ENCODE assay signal across 21 cellular contexts in the genomic region with DNA sequence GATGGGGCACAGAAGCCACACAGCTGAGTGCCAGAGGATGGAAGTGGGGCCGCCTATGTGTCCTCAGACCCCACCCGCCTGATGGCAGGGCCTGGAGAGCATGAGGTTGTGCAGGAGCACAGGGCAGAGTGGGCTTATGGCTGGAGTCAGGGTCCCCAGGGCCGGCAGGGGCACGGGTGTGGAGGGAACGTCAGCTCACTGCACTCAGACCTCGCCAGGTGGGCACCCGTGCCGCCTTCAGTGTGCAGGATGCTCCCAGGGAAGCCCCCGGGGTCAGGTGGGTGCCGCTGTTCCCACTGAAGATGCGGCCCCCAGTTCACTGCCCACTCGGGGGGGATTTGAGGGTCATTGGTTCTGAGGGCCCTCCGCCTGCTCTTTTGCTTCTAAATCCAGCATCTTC. TPM values are rescaled to one million over a fixed set of nuclear protein-coding genes. Genes with fewer than 3 reads are reported as not detected.
DNase-seq lines count a peak whose midpoint lies in the region; ATAC-seq, FAIRE-seq and TF ChIP-seq lines count a peak whose summit lies in the region.
"Had no signal": no experiment of that assay in that cellular context is flagged by ENCODE, and none has a peak within 500 bp of the region (broad histone marks: within the 10 kb centered on the region; RNA-seq: fewer than 3 reads in every experiment).

No MANE protein-coding gene starts in this region.

- H4K8ac ChIP-seq in IMR-90 (ENCODE audit: low read depth in 2 of 2, low read length in 2 of 2), result no peak overlapping the region

- H2AFZ ChIP-seq in HepG2 (ENCODE audit: low read length), result no peak overlapping the region
- H2AFZ ChIP-seq in IMR-90 (replicated peaks; ENCODE audit: low read length, poor library complexity), result no peak overlapping the region
- H2AFZ ChIP-seq: GM23338 had no signal

- no peak overlapping the region for H3K4ac ChIP-seq in IMR-90 (ENCODE audit: low read depth, low read length)

- no peaks in the 10 kb centered on the region for H3K9me3 Mint-ChIP-seq in stimulated activated naive B cell treated with anti-CD40 and anti-IgM and Interleukin-4, amounts not matched to agents 10 μg/mL and 1 μg/mL and 100 μg/mL, for 72 hours
- H3K9me3 Mint-ChIP-seq: CD4-positive, alpha-beta T cell; CD8-positive, alpha-beta memory T cell; GM23338; H9 had no signal

- peaks cover 28 to 79% of the 10 kb centered on the region in 2 donors for H3K27me3 Mint-ChIP-seq in stimulated activated naive B cell treated with anti-CD40 and anti-IgM and Interleukin-4, amounts not matched to agents 10 μg/mL and 1 μg/mL and 100 μg/mL, for 72 hours

- no peak for TF ChIP-seq EP300 in HepG2 (IDR thresholded peaks at IDR 0.05; ENCODE audit: low read depth in 2 of 2, low read length in 2 of 2)
- TF ChIP-seq EP300 in HepG2 (CRISPR knock-in tag; IDR thresholded peaks at IDR 0.05; ENCODE audit: borderline replicate concordance), result no peak

- H3K79me1 ChIP-seq in IMR-90 (ENCODE audit: low read depth in 1 of 2, low read length in 2 of 2), result peaks cover 3% of the 10 kb centered on the region in 2 experiments; a peak in 2 of 4 replicates

- TF ChIP-seq RAD21 in HepG2 (CRISPR knock-in tag; IDR thresholded peaks at IDR 0.05) (no peak), IMR-90 (IDR thresholded peaks at IDR 0.05; ENCODE audit: low read length) (no peak)

- H4K20me1 ChIP-seq in HepG2 (ENCODE audit: insufficient read depth, low read length) (no peaks in the 10 kb centered on the region), IMR-90 (ENCODE audit: insufficient read depth, low read length) (no peaks in the 10 kb centered on the region; the same call in 1 of the 2 replicates)

- peaks cover 57 to 61% of the 10 kb centered on the region in 2 donors for H3K36me3 Mint-ChIP-seq in stimulated activated naive B cell treated with anti-CD40 and anti-IgM and Interleukin-4, amounts not matched to agents 10 μg/mL and 1 μg/mL and 100 μg/mL, for 72 hours
- H3K36me3 Mint-ChIP-seq: CD8-positive, alpha-beta memory T cell had no signal

- no peaks in the 10 kb centered on the region; a peak in 1 of 5 replicates for H3K36me3 ChIP-seq in HepG2 (replicated peaks in 1 of 2; ENCODE audit: control insufficient read depth in 1 of 2, insufficient read depth in 2 of 2, low read length in 2 of 2)
- no peaks in the 10 kb centered on the region for H3K36me3 ChIP-seq in right lobe of liver
- H3K36me3 ChIP-seq in IMR-90 (ENCODE audit: control insufficient read depth, insufficient read depth, low read length), result no peaks in the 10 kb centered on the region

- no peak overlapping the region for H2BK20ac ChIP-seq in IMR-90 (ENCODE audit: low read depth, low read length)

- DNase-seq in HepG2 (ENCODE audit: low spot score) (no peak), right lobe of liver (no peak), IMR-90 (no peak), NCI-H1105 treated with DMSO at 0.1 percent for 48 hours (lab: John Stamatoyannopoulos, UW) (no peak), NCI-H524 treated with DMSO at 0.1 percent for 48 hours (lab: John Stamatoyannopoulos, UW) (no peak)
- no peak for DNase-seq in stimulated activated naive B cell treated with anti-CD40 and anti-IgM and Interleukin-4, amounts not matched to agents 10 μg/mL and 1 μg/mL and 100 μg/mL, for 72 hours
- DNase-seq: CD4-positive, alpha-beta T cell; CD8-positive, alpha-beta memory T cell; DMS 273 treated with DMSO at 0.1 percent for 48 hours; DMS79; EL; GDM1; H9 had no signal

- no peak overlapping the region for H3K18ac ChIP-seq in IMR-90 (ENCODE audit: low read depth, low read length)

- no peak for TF ChIP-seq CTCF in HepG2 (CRISPR knock-in tag; IDR thresholded peaks at IDR 0.05)
- TF ChIP-seq CTCF in right lobe of liver (IDR thresholded peaks at IDR 0.05), result no peak
- TF ChIP-seq CTCF in IMR-90 (conservative IDR thresholded peaks at IDR 0.05; ENCODE audit: low read depth, low read length), result no peak

- no peak overlapping the region for H2BK120ac ChIP-seq in IMR-90 (ENCODE audit: low read depth, low read length)

- peak overlapping the region; percentile 60 to 70 for H3K4me3 Mint-ChIP-seq in stimulated activated naive B cell treated with anti-CD40 and anti-IgM and Interleukin-4, amounts not matched to agents 10 μg/mL and 1 μg/mL and 100 μg/mL, for 72 hours
- H3K4me3 Mint-ChIP-seq: CD4-positive, alpha-beta T cell; CD8-positive, alpha-beta memory T cell; GM23338 had no signal

- H4K91ac ChIP-seq in IMR-90 (ENCODE audit: insufficient read depth, low read depth, low read length), result no peak overlapping the region

- CTCF ChIA-PET in HepG2 (lab: Yijun Ruan, JAX; ENCODE audit: low intra/inter-chr PET ratio, low total read pairs), result no interaction called here
- CTCF ChIA-PET in IMR-90 (lab: Yijun Ruan, JAX), result no interaction called here

- H2BK15ac ChIP-seq in IMR-90 (ENCODE audit: low read depth, low read length), result no peak overlapping the region

- dilution Hi-C loops in IMR-90 (cut with HindIII; ENCODE audit: low sequenced_read_pairs, unreplicated experiment), result no loop called here

- WGBS in HepG2 (ENCODE audit: low lambda C conversion rate), result no CpG with 5 or more reads among the region's 13 CpGs
- WGBS in right lobe of liver (ENCODE audit: insufficient coverage, low coverage, low lambda C conversion rate, missing lambda C conversion rate), result no CpG with 5 or more reads among the region's 13 CpGs
- 89% methylated on average over 11 of the region's 13 CpGs; no CpG with 5 or more reads in 1 of the 2 experiments for WGBS in IMR-90 (ENCODE audit: extremely low coverage in 2 of 2, insufficient read length in 1 of 2), 2 experiments

- no peak overlapping the region for H2AK5ac ChIP-seq in IMR-90 (ENCODE audit: low read depth, low read length)

- no peak for TF ChIP-seq POLR2A in HepG2 (IDR thresholded peaks at IDR 0.05; ENCODE audit: insufficient read depth in 1 of 2, low read depth in 2 of 2, low read length in 2 of 2)
- no peak for TF ChIP-seq POLR2A in right lobe of liver (IDR thresholded peaks at IDR 0.05)
- TF ChIP-seq POLR2A in IMR-90 (IDR thresholded peaks at IDR 0.05; ENCODE audit: low read depth, low read length), result no peak
- 0 out of 2 replicates have a peak, but pooled peaks have one; percentile 15 for TF ChIP-seq POLR2A in Raji (IDR thresholded peaks at IDR 0.05; ENCODE audit: insufficient read depth, low read depth, low read length)

- intact Hi-C loops in HepG2 (cut with micrococcal nuclease; ENCODE audit: unreplicated experiment) (no loop called here), right lobe of liver (cut with DNase I) (no loop called here), IMR-90 (cut with micrococcal nuclease) (loop anchor here (10.0 kb wide), 1 partner anchor 427 kb away; no protein-coding TSS in a partner anchor)

- H3K27ac Mint-ChIP-seq in stimulated activated naive B cell treated with anti-CD40 and anti-IgM and Interleukin-4, amounts not matched to agents 10 μg/mL and 1 μg/mL and 100 μg/mL, for 72 hours, result peak overlapping the region; percentile 93
- H3K27ac Mint-ChIP-seq: CD14-positive monocyte; CD4-positive, alpha-beta T cell; CD8-positive, alpha-beta memory T cell; GM23338; H9 had no signal

- no peak overlapping the region for H3K9ac ChIP-seq in HepG2 (ENCODE audit: insufficient read depth, low read depth, low read length)
- no peak overlapping the region for H3K9ac ChIP-seq in IMR-90 (ENCODE audit: low read depth, low read length)

- ATAC-seq in HepG2, result no peak
- no peak for ATAC-seq in right lobe of liver
- no peak for ATAC-seq in IMR-90 (ENCODE audit: low read depth)
- ATAC-seq in stimulated activated naive B cell treated with anti-CD40 and anti-IgM and Interleukin-4, amounts not matched to agents 10 μg/mL and 1 μg/mL and 100 μg/mL, for 72 hours (replicated peaks), result no peak
- ATAC-seq in GM18498 (IDR thresholded peaks at IDR 0.05; ENCODE audit: unreplicated experiment), result no peak
- ATAC-seq: GM12878, GM23338, HCT116 had no signal

- H3K27me3 ChIP-seq in HepG2 (ENCODE audit: control insufficient read depth in 1 of 2, insufficient read depth in 2 of 2, low read length in 2 of 2) (peaks cover 19 to 77% of the 10 kb centered on the region in 2 experiments), right lobe of liver (no peaks in the 10 kb centered on the region), IMR-90 (ENCODE audit: control insufficient read depth, insufficient read depth, low read length) (no peaks in the 10 kb centered on the region)

- POLR2A ChIA-PET in HepG2 (lab: Yijun Ruan, JAX), result no interaction called here
- POLR2A ChIA-PET in IMR-90 (lab: Charles Lee; ENCODE audit: unreplicated experiment), result interaction anchor here (0.5 kb wide), 1 partner anchor 50 kb away, joined by 3 read pairs; no protein-coding TSS in a partner anchor

- H3K9me1 ChIP-seq in IMR-90 (ENCODE audit: insufficient read depth, low read length), result no peaks in the 10 kb centered on the region

- H3K9me3 ChIP-seq in HepG2 (ENCODE audit: low read length) (no peaks in the 10 kb centered on the region), right lobe of liver (no peaks in the 10 kb centered on the region), IMR-90 (ENCODE audit: control insufficient read depth, insufficient read depth, low read length) (no peaks in the 10 kb centered on the region)

- in situ Hi-C loops in HepG2 (cut with HindIII; ENCODE audit: extremely low pct_ligation_motif_present, low pct_unique_long_range_greater_than_20kb), result no loop called here
- in situ Hi-C loops in IMR-90 (cut with MboI; ENCODE audit: low sequenced_read_pairs), result no loop called here

- H3K27ac ChIP-seq in HepG2 (ENCODE audit: extremely low read length, insufficient read depth, low read length) (no peak overlapping the region), right lobe of liver (no peak overlapping the region), IMR-90 (ENCODE audit: insufficient read depth, low read length) (no peak overlapping the region)

- peak overlapping the region; percentile 28 for H2AK9ac ChIP-seq in IMR-90 (replicated peaks; ENCODE audit: low read depth, low read length, poor library complexity)

- H4K5ac ChIP-seq in IMR-90 (ENCODE audit: low read depth, low read length), result no peak overlapping the region

- H3K79me2 ChIP-seq in HepG2 (ENCODE audit: insufficient read depth, low read length), result no peaks in the 10 kb centered on the region

- H3K4me1 ChIP-seq in HepG2 (ENCODE audit: insufficient read depth, low read length), result peaks cover 15% of the 10 kb centered on the region
- H3K4me1 ChIP-seq in right lobe of liver, result peaks cover 0 to 11% (median 2%) of the 10 kb centered on the region in 4 donors
- H3K4me1 ChIP-seq in IMR-90 (ENCODE audit: control insufficient read depth, insufficient read depth, low read length), result peaks cover 2% of the 10 kb centered on the region; the same call in 1 of the 2 replicates

- H3K14ac ChIP-seq in IMR-90 (replicated peaks; ENCODE audit: low read depth, low read length), result no peak overlapping the region

- no peak for FAIRE-seq in HepG2 (lab: Jason Lieb, UNC)
- FAIRE-seq: D721Med, GM12878, GM18507 had no signal

- H3K23ac ChIP-seq in IMR-90 (ENCODE audit: low read depth, low read length), result no peak overlapping the region

- H3K4me2 ChIP-seq in HepG2 (ENCODE audit: low read depth, low read length) (no peak overlapping the region), IMR-90 (ENCODE audit: low read depth, low read length) (no peak overlapping the region)
- H3K4me2 ChIP-seq: GM23338 had no signal

- BruUV-seq in HepG2 (replicated peaks; lab: Mats Ljungman, UMichigan) (no TSS peak), IMR-90 (replicated peaks; lab: Mats Ljungman, UMichigan) (no TSS peak)

- H3K4me1 Mint-ChIP-seq in stimulated activated naive B cell treated with anti-CD40 and anti-IgM and Interleukin-4, amounts not matched to agents 10 μg/mL and 1 μg/mL and 100 μg/mL, for 72 hours, result peaks cover 26 to 61% of the 10 kb centered on the region in 2 donors

- H3K56ac ChIP-seq in IMR-90 (ENCODE audit: extremely low read depth, insufficient read depth, low read length), result no peak overlapping the region

- no peak overlapping the region for H2BK5ac ChIP-seq in IMR-90 (ENCODE audit: low read depth, low read length, poor library complexity, severe bottlenecking)

- no peak overlapping the region for H3K4me3 ChIP-seq in HepG2 (replicated peaks in 1 of 3; ENCODE audit: insufficient read depth in 1 of 3, low read depth in 2 of 3, low read length in 3 of 3)
- H3K4me3 ChIP-seq in right lobe of liver, result no peak overlapping the region
- no peak overlapping the region for H3K4me3 ChIP-seq in IMR-90 (ENCODE audit: insufficient read depth, low read depth, low read length)
- H3K4me3 ChIP-seq: GM12878, GM23338 had no signal

RNA-seq across cellular contexts. Expression of a gene that starts 34.9 kb away (rescaled TPM):
- 16.0 and 20.5 TPM in 2 replicates for total RNA-seq in HepG2 (2016; rRNA removed; fragmentation: Illumina TruSeq; extraction: Trizol)
- 7.2 and 7.9 TPM in 2 replicates for total RNA-seq in HepG2 (2016; cell fraction: cytosol; rRNA removed; fragmentation: Illumina TruSeq; extraction: Trizol; ENCODE audit: low read depth)
- total RNA-seq in HepG2 (2016; cell fraction: insoluble cytoplasmic fraction; rRNA removed; fragmentation: Illumina TruSeq; extraction: Trizol), result 14.6 and 19.5 TPM in 2 replicates
- 13.8 and 14.1 TPM in 2 replicates for total RNA-seq in HepG2 (2016; cell fraction: membrane; rRNA removed; fragmentation: Illumina TruSeq; extraction: Trizol)
- total RNA-seq in HepG2 (2016; cell fraction: nucleus; rRNA removed; fragmentation: Illumina TruSeq; extraction: Trizol), result 11.2 and 13.3 TPM in 2 replicates
- polyA plus RNA-seq in HepG2 (2011; rRNA removed), result 9.2 and 11.8 TPM in 2 replicates
- 6.8 and 8.3 TPM in 2 replicates for polyA plus RNA-seq in HepG2 (2011; cell fraction: cytosol; rRNA removed)
- 26.9 and 28.5 TPM in 2 replicates for polyA plus RNA-seq in HepG2 (2011; cell fraction: nucleus; rRNA removed)
- 14.6 and 15.2 TPM in 2 replicates for polyA plus RNA-seq in HepG2 (2012)
- polyA plus RNA-seq in HepG2 (2016; cell fraction: cytosol; fragmentation: Illumina TruSeq; extraction: Trizol; ENCODE audit: low read depth), result 5.5 and 5.9 TPM in 2 replicates
- polyA plus RNA-seq in HepG2 (2016; cell fraction: insoluble cytoplasmic fraction; fragmentation: Illumina TruSeq; extraction: Trizol; ENCODE audit: low read depth), result 14.3 and 16.5 TPM in 2 replicates
- 7.8 and 8.8 TPM in 2 replicates for polyA plus RNA-seq in HepG2 (2016; cell fraction: membrane; fragmentation: Illumina TruSeq; extraction: Trizol; ENCODE audit: low read depth)
- polyA plus RNA-seq in HepG2 (2016; cell fraction: nucleus; fragmentation: Illumina TruSeq; extraction: Trizol; ENCODE audit: insufficient read depth, low read depth), result 28.1 and 32.7 TPM in 2 replicates
- 15.9 and 55.4 TPM in 2 replicates for polyA minus RNA-seq in HepG2 (2011; rRNA and poly(A)+ RNA removed; ENCODE audit: low replicate concordance)
- 6.1 and 7.2 TPM in 2 replicates for polyA minus RNA-seq in HepG2 (2011; cell fraction: cytosol; rRNA and poly(A)+ RNA removed)
- 12.9 and 14.2 TPM in 2 replicates for polyA minus RNA-seq in HepG2 (2011; cell fraction: nucleus; rRNA and poly(A)+ RNA removed)
- total RNA-seq in right lobe of liver, result 10 to 100 TPM; 14.6 to 24.3 (median 20.0) TPM
- total RNA-seq in IMR-90 (2012; rRNA removed), result 47.5 and 50.8 TPM in 2 replicates
- polyA plus RNA-seq in IMR-90 (2012; rRNA removed), result 34.0 and 35.1 TPM in 2 replicates
- 15.1 and 18.7 TPM in 2 replicates for polyA plus RNA-seq in IMR-90 (2012; cell fraction: cytosol; rRNA removed)
- polyA plus RNA-seq in IMR-90 (2012; cell fraction: nucleus; rRNA removed; ENCODE audit: low replicate concordance), result 108 and 144 TPM in 2 replicates

RNA-seq across cellular contexts. Expression of a gene that starts 46.4 kb away (rescaled TPM):
- total RNA-seq in HepG2 (2016; rRNA removed; fragmentation: Illumina TruSeq; extraction: Trizol) (1.2 and 1.8 TPM in 2 replicates), right lobe of liver (1 to 10 TPM in 2 of 6 experiments, under 1 TPM in 4; 0.32 to 1.8 (median 0.46) TPM), IMR-90 (2012; rRNA removed) (0.56 and 0.72 TPM in 2 replicates)
- 0.30 and 0.35 TPM in 2 replicates for total RNA-seq in HepG2 (2016; cell fraction: cytosol; rRNA removed; fragmentation: Illumina TruSeq; extraction: Trizol; ENCODE audit: low read depth)
- 1.3 and 1.6 TPM in 2 replicates for total RNA-seq in HepG2 (2016; cell fraction: insoluble cytoplasmic fraction; rRNA removed; fragmentation: Illumina TruSeq; extraction: Trizol)
- 1.5 and 1.9 TPM in 2 replicates for total RNA-seq in HepG2 (2016; cell fraction: membrane; rRNA removed; fragmentation: Illumina TruSeq; extraction: Trizol)
- total RNA-seq in HepG2 (2016; cell fraction: nucleus; rRNA removed; fragmentation: Illumina TruSeq; extraction: Trizol), result 1.1 and 1.2 TPM in 2 replicates
- polyA plus RNA-seq in HepG2 (2011; rRNA removed) (1.5 and 1.9 TPM in 2 replicates), IMR-90 (2012; rRNA removed) (1.3 and 1.5 TPM in 2 replicates)
- polyA plus RNA-seq in HepG2 (2011; cell fraction: cytosol; rRNA removed), result 1.4 TPM in 2 replicates
- polyA plus RNA-seq in HepG2 (2011; cell fraction: nucleus; rRNA removed), result 2.2 and 2.4 TPM in 2 replicates
- 1.1 and 1.4 TPM in 2 replicates for polyA plus RNA-seq in HepG2 (2012)
- 0.37 and 0.43 TPM in 2 replicates for polyA plus RNA-seq in HepG2 (2016; cell fraction: cytosol; fragmentation: Illumina TruSeq; extraction: Trizol; ENCODE audit: low read depth)
- polyA plus RNA-seq in HepG2 (2016; cell fraction: insoluble cytoplasmic fraction; fragmentation: Illumina TruSeq; extraction: Trizol; ENCODE audit: low read depth), result 1.7 and 1.8 TPM in 2 replicates
- polyA plus RNA-seq in HepG2 (2016; cell fraction: membrane; fragmentation: Illumina TruSeq; extraction: Trizol; ENCODE audit: low read depth), result 1.4 and 1.6 TPM in 2 replicates
- polyA plus RNA-seq in HepG2 (2016; cell fraction: nucleus; fragmentation: Illumina TruSeq; extraction: Trizol; ENCODE audit: insufficient read depth, low read depth), result 1.9 and 2.4 TPM in 2 replicates
- 0.76 and 1.0 TPM in 2 replicates for polyA minus RNA-seq in HepG2 (2011; rRNA and poly(A)+ RNA removed; ENCODE audit: low replicate concordance)
- 0.35 and 0.49 TPM in 2 replicates for polyA minus RNA-seq in HepG2 (2011; cell fraction: cytosol; rRNA and poly(A)+ RNA removed)
- 0.99 and 1.0 TPM in 2 replicates for polyA minus RNA-seq in HepG2 (2011; cell fraction: nucleus; rRNA and poly(A)+ RNA removed)
- polyA plus RNA-seq in IMR-90 (2012; cell fraction: cytosol; rRNA removed), result 1.0 and 1.8 TPM in 2 replicates
- polyA plus RNA-seq in IMR-90 (2012; cell fraction: nucleus; rRNA removed; ENCODE audit: low replicate concordance), result 2.0 and 2.3 TPM in 2 replicates
